8 cellular contexts compared by ENCODE assay signal in the genomic region with DNA sequence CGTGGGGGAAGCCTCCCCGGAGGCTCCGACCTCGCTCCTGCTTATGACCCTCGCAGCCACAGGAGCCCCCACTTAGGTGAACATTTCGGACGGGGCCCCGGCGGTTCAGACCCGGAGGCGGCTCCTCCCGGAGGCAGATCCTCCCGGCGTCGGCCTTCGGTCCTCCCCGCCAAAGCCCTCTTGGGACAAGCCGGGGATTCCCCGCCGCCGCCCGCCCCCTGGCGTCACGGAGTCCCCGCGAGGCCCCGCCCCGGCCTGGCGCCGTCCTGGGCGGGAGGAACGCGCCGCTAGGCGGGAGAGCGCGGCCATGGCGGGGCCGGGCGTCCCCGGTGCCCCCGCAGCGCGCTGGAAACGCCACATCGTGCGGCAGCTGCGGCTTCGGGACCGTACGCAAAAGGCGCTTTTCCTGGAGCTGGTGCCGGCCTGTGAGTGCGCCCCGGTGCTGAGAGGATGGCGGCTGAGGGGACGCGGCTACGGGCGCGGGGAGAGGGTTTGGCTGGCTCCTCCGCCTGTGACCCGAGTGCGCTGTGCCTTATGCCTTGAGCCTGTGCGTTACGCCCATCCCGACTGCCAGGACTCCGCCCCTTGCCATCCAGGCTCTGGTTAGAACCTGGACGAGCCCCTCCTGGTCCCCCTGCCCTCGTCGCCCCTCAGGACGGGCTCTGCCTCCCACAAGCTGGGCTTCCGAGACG. TPM values are rescaled to one million over a fixed set of nuclear protein-coding genes. Genes with fewer than 3 reads are reported as not detected.
A peak's percentile ranks its signal among the peaks of the same experiment; 100 is the strongest.
DNase-seq lines count a peak whose midpoint lies in the region; ATAC-seq, FAIRE-seq and TF ChIP-seq lines count a peak whose summit lies in the region.

A gene with protein sequence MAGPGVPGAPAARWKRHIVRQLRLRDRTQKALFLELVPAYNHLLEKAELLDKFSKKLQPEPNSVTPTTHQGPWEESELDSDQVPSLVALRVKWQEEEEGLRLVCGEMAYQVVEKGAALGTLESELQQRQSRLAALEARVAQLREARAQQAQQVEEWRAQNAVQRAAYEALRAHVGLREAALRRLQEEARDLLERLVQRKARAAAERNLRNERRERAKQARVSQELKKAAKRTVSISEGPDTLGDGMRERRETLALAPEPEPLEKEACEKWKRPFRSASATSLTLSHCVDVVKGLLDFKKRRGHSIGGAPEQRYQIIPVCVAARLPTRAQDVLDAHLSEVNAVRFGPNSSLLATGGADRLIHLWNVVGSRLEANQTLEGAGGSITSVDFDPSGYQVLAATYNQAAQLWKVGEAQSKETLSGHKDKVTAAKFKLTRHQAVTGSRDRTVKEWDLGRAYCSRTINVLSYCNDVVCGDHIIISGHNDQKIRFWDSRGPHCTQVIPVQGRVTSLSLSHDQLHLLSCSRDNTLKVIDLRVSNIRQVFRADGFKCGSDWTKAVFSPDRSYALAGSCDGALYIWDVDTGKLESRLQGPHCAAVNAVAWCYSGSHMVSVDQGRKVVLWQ (plus strand): TSS at position 273 of the 692 bp plus-strand sequence. CDS start 35 bp downstream, at position 308.

- intact Hi-C loops in kidney (cut with DNase I), result no loop called here

- TF ChIP-seq CTCF in AG04449 (IDR thresholded peaks at IDR 0.05; ENCODE audit: insufficient read depth, low read length, missing control alignments) (peak; percentile 21), kidney (IDR thresholded peaks at IDR 0.05; ENCODE audit: borderline replicate concordance, extremely low read depth, insufficient read depth) (peak; percentile 26)

- H3K36me3 ChIP-seq in kidney (ENCODE audit: control insufficient read depth in 1 of 2, insufficient read depth in 2 of 2, low read length in 2 of 2), result peaks cover 6 to 7% of the 10 kb centered on the region in 2 donors

- CTCF ChIA-PET in AG04449 (lab: Yijun Ruan, JAX), result interaction anchor here (0.7 to 9.6 kb wide), 8 partner anchors 21 to 373 kb away, joined by 3 to 128 read pairs (median 6); a partner anchor contains a TSS

- peak within 1 kb of the TSS; percentile 94 to 98 for H3K27ac ChIP-seq in kidney (ENCODE audit: low read depth in 2 of 2, low read length in 2 of 2)

- H3K4me1 ChIP-seq in kidney (ENCODE audit: control insufficient read depth in 1 of 2, insufficient read depth in 1 of 2, low read depth in 1 of 2, low read length in 2 of 2), result peaks cover 9 to 12% of the 10 kb centered on the region in 2 donors

- POLR2A ChIA-PET in AG04449 (lab: Yijun Ruan, JAX), result interaction anchor here (1.0 to 1.2 kb wide), 2 partner anchors 92 to 95 kb away, joined by 3 to 5 read pairs; no protein-coding TSS in a partner anchor

- H3K9me3 ChIP-seq in kidney (ENCODE audit: control insufficient read depth in 1 of 2, low read length in 2 of 2), result no peaks in the 10 kb centered on the region

- peak within 1 kb of the TSS; percentile 85 to 97 for H3K9ac ChIP-seq in kidney (ENCODE audit: low read length in 2 of 2)

- H3K4me3 ChIP-seq in AG04449 (ENCODE audit: low read depth, low read length) (peak within 1 kb of the TSS; percentile 91), kidney (ENCODE audit: low read length in 2 of 2) (peak within 1 kb of the TSS; percentile 88 to 95)

- peak; percentile 37 for ATAC-seq in GM18858 (IDR thresholded peaks at IDR 0.05; ENCODE audit: unreplicated experiment)
- ATAC-seq in HG03066 (IDR thresholded peaks at IDR 0.05; ENCODE audit: low read depth, unreplicated experiment), result peak; percentile 59

- DNase-seq in AG04449 (ENCODE audit: low read depth, low spot score), result no peak
- peak; percentile 92 for DNase-seq in NCI-H2227 (lab: John Stamatoyannopoulos, UW; ENCODE audit: unreplicated experiment)
- peak; percentile 75 for DNase-seq in activated CD4-positive, CD25-positive, alpha-beta regulatory T cell treated with anti-CD3 and anti-CD28 coated beads, Interleukin-2, amount 50 U/mL, for 16 hours (ENCODE audit: low read depth, low spot score)
- DNase-seq in central memory CD4-positive, alpha-beta T cell, result peak; percentile 90
- peak; percentile 95 for DNase-seq in kidney
- DNase-seq in stimulated activated CD4-positive, alpha-beta T cell treated with anti-CD3 and anti-CD28 coated beads, Interleukin-15, amount 100 ng/mL, for 24 hours, result peak; percentile 91

- no peak for FAIRE-seq in kidney (lab: Jason Lieb, UNC)

RNA-seq across cellular contexts. Expression of the gene that starts here (rescaled TPM):
- 38.6 TPM for total RNA-seq in kidney
- polyA plus RNA-seq in kidney (ENCODE audit: insufficient read depth, low read depth, low replicate concordance), result 16.1 TPM
